In the genomic region with DNA sequence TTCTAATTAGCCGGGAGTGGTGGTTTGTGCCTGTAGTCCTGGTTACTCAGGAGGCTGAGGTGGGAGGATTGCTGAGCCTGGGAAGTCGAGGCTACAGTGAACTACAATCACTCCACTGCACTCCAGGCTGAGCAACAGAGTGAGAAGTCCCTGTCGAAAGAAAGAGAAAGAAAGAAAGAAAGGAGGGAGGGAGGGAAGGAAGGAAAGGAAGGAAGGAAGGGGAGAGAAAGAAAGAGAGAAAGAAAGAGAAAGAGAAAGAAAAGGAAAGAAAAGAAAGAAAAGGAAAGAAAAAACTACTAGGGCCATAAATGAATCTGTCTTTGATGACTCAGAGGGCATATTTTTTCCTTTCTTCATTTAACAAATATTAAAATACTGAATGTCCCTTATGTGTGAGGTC, we compare ENCODE assay signal across 19 cellular contexts. TPM values are rescaled to one million over a fixed set of nuclear protein-coding genes. Genes with fewer than 3 reads are reported as not detected.
DNase-seq lines count a peak whose midpoint lies in the region; ATAC-seq, FAIRE-seq and TF ChIP-seq lines count a peak whose summit lies in the region.
"Had no signal": no experiment of that assay in that cellular context is flagged by ENCODE, and none has a peak within 500 bp of the region (broad histone marks: within the 10 kb centered on the region; RNA-seq: fewer than 3 reads in every experiment).

No MANE protein-coding gene starts in this region.

- H3K9me3 Mint-ChIP-seq in Caco-2 (ENCODE audit: unreplicated experiment) = peaks cover 22% of the 10 kb centered on the region
- H3K9me3 Mint-ChIP-seq: CD4-positive, alpha-beta memory T cell; GM23338; H9; HFFc6 had no signal

- H3K9me1 ChIP-seq in K562 (ENCODE audit: control insufficient read depth, insufficient read depth, low read length) = no peaks in the 10 kb centered on the region

- no peaks in the 10 kb centered on the region for H3K9me3 ChIP-seq in Caco-2
- no peaks in the 10 kb centered on the region for H3K9me3 ChIP-seq in HEK293 (ENCODE audit: control insufficient read depth, insufficient read depth, low read depth, low read length)
- H3K9me3 ChIP-seq in K562 (replicated peaks; ENCODE audit: control insufficient read depth, insufficient read depth, low read depth, low read length) = no peaks in the 10 kb centered on the region
- H3K9me3 ChIP-seq in trophoblast cell (ENCODE audit: insufficient read depth, low read depth, low read length) = no peaks in the 10 kb centered on the region
- no peaks in the 10 kb centered on the region for H3K9me3 ChIP-seq in PC-3 (ENCODE audit: low read length)

- peaks cover 44% of the 10 kb centered on the region for H3K4me1 Mint-ChIP-seq in Caco-2 (ENCODE audit: low read depth, unreplicated experiment)
- H3K4me1 Mint-ChIP-seq: CD4-positive, alpha-beta memory T cell; GM23338; H9 had no signal

- peaks cover 11% of the 10 kb centered on the region for H3K36me3 Mint-ChIP-seq in Caco-2 (ENCODE audit: insufficient read depth, unreplicated experiment)
- H3K36me3 Mint-ChIP-seq: CD4-positive, alpha-beta memory T cell had no signal

- no peak overlapping the region for H3K4me3 Mint-ChIP-seq in Caco-2 (ENCODE audit: unreplicated experiment)
- H3K4me3 Mint-ChIP-seq: CD4-positive, alpha-beta memory T cell; GM23338; H9; HFFc6 had no signal

- DNase-seq in Caco-2 (no peak), K562 (ENCODE audit: extremely low read depth in 1 of 4, low spot score in 3 of 4) (no peak), trophoblast cell (no peak), KBM-7 (no peak), DMS 273 treated with DMSO at 0.1 percent for 48 hours (lab: John Stamatoyannopoulos, UW) (no peak), GDM1 (lab: John Stamatoyannopoulos, UW) (no peak), PC-3 (no peak)
- DNase-seq: C1 segment of cervical spinal cord; CD4-positive, alpha-beta memory T cell; COR-L47; DMS79; GF-D8; H9; HFFc6 had no signal

- H3K79me2 ChIP-seq in K562 (ENCODE audit: control insufficient read depth, insufficient read depth, low read length) (no peaks in the 10 kb centered on the region), trophoblast cell (ENCODE audit: control insufficient read depth, insufficient read depth, low read length, poor library complexity) (no peaks in the 10 kb centered on the region), PC-3 (ENCODE audit: low read length) (no peaks in the 10 kb centered on the region)

- peak overlapping the region; percentile 27 for H3K4ac ChIP-seq in trophoblast cell (ENCODE audit: low read depth, low read length)

- peaks cover 15% of the 10 kb centered on the region for H3K79me1 ChIP-seq in trophoblast cell (ENCODE audit: low read length)

- H3K23ac ChIP-seq in trophoblast cell (ENCODE audit: low read length) = no peak overlapping the region

- H3K4me3 ChIP-seq in Caco-2 (ENCODE audit: low read depth, low read length) (no peak overlapping the region), HEK293 (ENCODE audit: low read depth, low read length) (no peak overlapping the region), K562 (no peak overlapping the region), trophoblast cell (ENCODE audit: low read depth, low read length) (no peak overlapping the region), PC-3 (ENCODE audit: low read length) (no peak overlapping the region)
- H3K4me3 ChIP-seq: GM23338 had no signal

- H3K4me2 ChIP-seq in K562 (ENCODE audit: insufficient read depth, low read length) (no peak overlapping the region), trophoblast cell (ENCODE audit: low read length) (no peak overlapping the region), PC-3 (ENCODE audit: low read length) (no peak overlapping the region)
- H3K4me2 ChIP-seq: GM23338 had no signal

- no peaks in the 10 kb centered on the region for H3K9me2 ChIP-seq in PC-3 (replicated peaks; ENCODE audit: low read length)

- H3K9ac ChIP-seq in K562 (ENCODE audit: insufficient read depth in 1 of 2, low read depth in 2 of 2, low read length in 2 of 2) (no peak overlapping the region), trophoblast cell (ENCODE audit: low read length) (no peak overlapping the region), PC-3 (ENCODE audit: low read length) (no peak overlapping the region)

- H2AK5ac ChIP-seq in trophoblast cell (ENCODE audit: low read length) = no peak overlapping the region

- H3K27me3 ChIP-seq in Caco-2 (replicated peaks; ENCODE audit: control insufficient read depth, insufficient read depth, low read length) = no peaks in the 10 kb centered on the region
- 0 out of 5 replicates have a peak, but pooled peaks cover 0 to 3% of the 10 kb centered on the region in 2 experiments for H3K27me3 ChIP-seq in K562 (ENCODE audit: control insufficient read depth in 2 of 2, insufficient read depth in 2 of 2, low read length in 2 of 2)
- H3K27me3 ChIP-seq in trophoblast cell (ENCODE audit: insufficient read depth, low read length) = no peaks in the 10 kb centered on the region
- H3K27me3 ChIP-seq in PC-3 (ENCODE audit: low read length) = no peaks in the 10 kb centered on the region

- H4K8ac ChIP-seq in trophoblast cell (ENCODE audit: low read depth, low read length) = peak overlapping the region; percentile 47

- ATAC-seq in K562 = no peak
- no peak for ATAC-seq in PC-3
- ATAC-seq: GM23338, HCT116 had no signal

- no peak overlapping the region for H3K14ac ChIP-seq in trophoblast cell (ENCODE audit: low read length)

- H3K4me1 ChIP-seq in Caco-2 (peaks cover 37% of the 10 kb centered on the region), HEK293 (ENCODE audit: control insufficient read depth, insufficient read depth, low read length) (no peaks in the 10 kb centered on the region), K562 (replicated peaks in 1 of 2; ENCODE audit: control insufficient read depth in 2 of 2, insufficient read depth in 2 of 2, low read length in 2 of 2) (no peaks in the 10 kb centered on the region), trophoblast cell (ENCODE audit: control insufficient read depth in 1 of 2, insufficient read depth in 2 of 2, low read length in 2 of 2) (peaks cover 11 to 23% of the 10 kb centered on the region in 2 experiments), PC-3 (ENCODE audit: insufficient read depth, low read length) (no peaks in the 10 kb centered on the region)

- in situ Hi-C loops in K562 (cut with MboI) = no loop called here
- in situ Hi-C loops in KBM-7 (cut with MboI; ENCODE audit: low pct_unique_long_range_greater_than_20kb, low sequenced_read_pairs) = no loop called here

- no peak overlapping the region for H2AFZ ChIP-seq in K562 (ENCODE audit: low read depth, low read length)
- H2AFZ ChIP-seq in trophoblast cell (ENCODE audit: insufficient read depth, low read length, poor library complexity) = no peak overlapping the region
- no peak overlapping the region for H2AFZ ChIP-seq in PC-3 (ENCODE audit: low read length)
- H2AFZ ChIP-seq: GM23338 had no signal

- TF ChIP-seq EP300 in K562 (IDR thresholded peaks at IDR 0.05; ENCODE audit: low read length) = no peak

- no peaks in the 10 kb centered on the region for H3F3A ChIP-seq in PC-3 (ENCODE audit: low read length, unreplicated experiment)

- POLR2A ChIA-PET in Caco-2 (lab: Charles Lee) (interaction anchor here (1.4 kb wide), 1 partner anchor 35 kb away, joined by 3 read pairs; a partner anchor contains a TSS), HEK293 (lab: Yijun Ruan, JAX) (no interaction called here), K562 (lab: Yijun Ruan, JAX) (interaction anchor here (1.3 kb wide), 1 partner anchor 27 kb away, joined by 3 read pairs; no protein-coding TSS in a partner anchor), PC-3 (lab: Charles Lee; ENCODE audit: unreplicated experiment) (no interaction called here)

- FAIRE-seq in K562 (lab: Jason Lieb, UNC) = no peak
- FAIRE-seq: GM12891, GM18507 had no signal

- H2BK12ac ChIP-seq in trophoblast cell (ENCODE audit: low read length) = peak overlapping the region; percentile 85

- 9% methylated on average over 3 of the region's 3 CpGs for WGBS in K562 (ENCODE audit: insufficient coverage, low coverage, missing lambda C conversion rate)
- WGBS in trophoblast cell (ENCODE audit: extremely low coverage, insufficient coverage, insufficient read length) = no CpG with 5 or more reads among the region's 3 CpGs

- intact Hi-C loops in Caco-2 (cut with micrococcal nuclease; ENCODE audit: unreplicated experiment) = no loop called here
- intact Hi-C loops in K562 (cut with micrococcal nuclease) = no loop called here
- intact Hi-C loops in PC-3 (cut with micrococcal nuclease) = no loop called here

- peak overlapping the region; percentile 88 for H3K27ac Mint-ChIP-seq in Caco-2 (ENCODE audit: unreplicated experiment)
- H3K27ac Mint-ChIP-seq: CD4-positive, alpha-beta memory T cell; GM23338; H9; HFFc6 had no signal

- TF ChIP-seq CTCF in Caco-2 (IDR thresholded peaks at IDR 0.05; ENCODE audit: insufficient read depth in 1 of 2, low read depth in 1 of 2, low read length in 1 of 2, severe bottlenecking in 1 of 2, unreplicated experiment in 1 of 2) (no peak), HEK293 (tag by site-specific recombination; IDR thresholded peaks at IDR 0.05) (no peak), K562 (IDR thresholded peaks at IDR 0.05 in 2 of 3, conservative IDR thresholded peaks at IDR 0.05 in 1 of 3; ENCODE audit: insufficient read depth in 2 of 3, low read depth in 1 of 3, low read length in 3 of 3) (no peak), PC-3 (conservative IDR thresholded peaks at IDR 0.05; ENCODE audit: low read depth, low read length) (no peak)

- peak overlapping the region; percentile 85 for H4K91ac ChIP-seq in trophoblast cell (ENCODE audit: low read depth, low read length)

- no TSS peak for BruUV-seq in Caco-2 (replicated peaks; lab: Mats Ljungman, UMichigan)
- BruUV-seq in K562 (replicated peaks; lab: Mats Ljungman, UMichigan) = no TSS peak
- no TSS peak for BruUV-seq in PC-3 (replicated peaks; lab: Mats Ljungman, UMichigan)

- no peak for TF ChIP-seq POLR2A in K562 (conservative IDR thresholded peaks at IDR 0.05)

- H3K36me3 ChIP-seq in Caco-2 (ENCODE audit: control insufficient read depth, insufficient read depth, low read length) = no peaks in the 10 kb centered on the region
- no peaks in the 10 kb centered on the region for H3K36me3 ChIP-seq in HEK293 (ENCODE audit: control insufficient read depth in 2 of 2, insufficient read depth in 1 of 2, low read length in 2 of 2)
- H3K36me3 ChIP-seq in K562 (ENCODE audit: control insufficient read depth, insufficient read depth, low read length) = no peaks in the 10 kb centered on the region
- H3K36me3 ChIP-seq in trophoblast cell (ENCODE audit: control insufficient read depth in 1 of 2, insufficient read depth in 2 of 2, low read length in 2 of 2) = no peaks in the 10 kb centered on the region
- no peaks in the 10 kb centered on the region for H3K36me3 ChIP-seq in PC-3 (ENCODE audit: low read depth, low read length)

- no peak overlapping the region for H3K27ac ChIP-seq in HEK293 (ENCODE audit: extremely low read depth, low read depth, low read length)
- no peak overlapping the region for H3K27ac ChIP-seq in K562 (ENCODE audit: extremely low read depth, low read depth, low read length)
- no peak overlapping the region for H3K27ac ChIP-seq in trophoblast cell (ENCODE audit: low read depth, low read length)
- H3K27ac ChIP-seq in PC-3 (ENCODE audit: low read length) = no peak overlapping the region

- no peak overlapping the region for H2BK5ac ChIP-seq in trophoblast cell (ENCODE audit: low read depth, low read length, poor library complexity)

- peak overlapping the region; percentile 80 for H2BK120ac ChIP-seq in trophoblast cell (ENCODE audit: insufficient read depth, low read length, poor library complexity)

- H3K18ac ChIP-seq in trophoblast cell (ENCODE audit: low read length) = no peak overlapping the region

- no peak overlapping the region for H4K12ac ChIP-seq in trophoblast cell (ENCODE audit: low read depth, low read length)

- CTCF ChIA-PET in Caco-2 (lab: Charles Lee) = no interaction called here
- CTCF ChIA-PET in HEK293 (lab: Yijun Ruan, JAX) = interaction anchor here (0.9 kb wide), 1 partner anchor 541 kb away, joined by 3 read pairs; no protein-coding TSS in a partner anchor
- CTCF ChIA-PET in K562 (lab: Yijun Ruan, JAX; ENCODE audit: low intra/inter-chr PET ratio) = interaction anchor here (0.6 kb wide), 1 partner anchor 57 kb away, joined by 3 read pairs; no protein-coding TSS in a partner anchor
- CTCF ChIA-PET in PC-3 (lab: Charles Lee) = no interaction called here

- TF ChIP-seq RAD21 in K562 (CRISPR knock-in tag; conservative IDR thresholded peaks at IDR 0.05 in 1 of 2, IDR thresholded peaks at IDR 0.05 in 1 of 2) = no peak

- no peaks in the 10 kb centered on the region for H4K20me1 ChIP-seq in K562 (replicated peaks; ENCODE audit: control insufficient read depth, insufficient read depth, low read length)
- no peaks in the 10 kb centered on the region for H4K20me1 ChIP-seq in PC-3 (ENCODE audit: low read length)

- H3K27me3 Mint-ChIP-seq in Caco-2 (ENCODE audit: insufficient read depth, unreplicated experiment) = no peaks in the 10 kb centered on the region

RNA-seq across cellular contexts. Expression of a gene that starts 35.3 kb away (rescaled TPM):
- total RNA-seq in Caco-2 (2022) (43.1 and 48.0 TPM in 2 replicates), K562 (2014; rRNA removed) (19.6 and 25.4 TPM in 2 replicates), K562 (2014; rRNA removed; fragmentation: Illumina TruSeq; extraction: Trizol) (28.5 and 37.5 TPM in 2 replicates), K562 (2015; rRNA removed; fragmentation: Illumina TruSeq; extraction: Trizol) (30.4 and 31.0 TPM in 2 replicates), K562 (2021) (25.4 and 25.7 TPM in 2 replicates), PC-3 (2014; rRNA removed) (13.8 and 21.9 TPM in 2 replicates)
- total RNA-seq in K562 (2011; cell fraction: chromatin; rRNA removed; ENCODE audit: low replicate concordance) = 87.2 and 162 TPM in 2 replicates
- total RNA-seq in K562 (2011; cell fraction: nucleolus; rRNA removed) = 37.2 and 53.8 TPM in 2 replicates
- 68.6 and 73.0 TPM in 2 replicates for total RNA-seq in K562 (2011; cell fraction: nucleoplasm; rRNA removed)
- polyA plus RNA-seq in K562 (2011; rRNA removed) (47.6 and 54.0 TPM in 2 replicates), K562 (2014; fragmentation: Illumina TruSeq; extraction: Trizol) (49.3 and 59.1 TPM in 2 replicates), K562 (2014; fragmentation: Nextera tagmentation; extraction: Ambion mirVana) (10 to 100 TPM; 19.4 to 41.4 TPM), K562 (2014; rRNA removed) (18.0 and 22.9 TPM in 2 replicates)
- 49.6 and 51.8 TPM in 2 replicates for polyA plus RNA-seq in K562 (2011; cell fraction: cytosol; rRNA removed)
- polyA plus RNA-seq in K562 (2011; cell fraction: nucleus; rRNA removed) = 46.2 and 52.5 TPM in 2 replicates
- 28.4 and 34.6 TPM in 2 replicates for polyA plus RNA-seq in K562 (2012)
- 87.9 and 90.2 TPM in 2 replicates for polyA minus RNA-seq in K562 (2011; rRNA and poly(A)+ RNA removed)
- 24.9 and 37.7 TPM in 2 replicates for polyA minus RNA-seq in K562 (2011; cell fraction: cytosol; rRNA and poly(A)+ RNA removed)
- polyA minus RNA-seq in K562 (2011; cell fraction: nucleus; rRNA and poly(A)+ RNA removed) = 51.4 and 99.6 TPM in 2 replicates
- polyA plus RNA-seq in trophoblast cell (2013) = 50.5 and 52.4 TPM in 2 replicates

Comparison
In these comparisons a context has a peak if more than half of its experiments do, and no peak if none do; other contexts are left out.
1. CTCF ChIA-PET loops: an anchor here in HEK293 (0.9 kb wide) and K562 (0.6 kb wide); none called in Caco-2 and PC-3.
2. POLR2A ChIA-PET loops: an anchor here in Caco-2 (1.4 kb wide) and K562 (1.3 kb wide); none called in HEK293 and PC-3.